8 cellular contexts compared by ENCODE assay signal in genomic region chr1:43969746-43970466, GRCh38.
DNase-seq lines count a peak whose midpoint lies in the region; ATAC-seq, FAIRE-seq and TF ChIP-seq lines count a peak whose summit lies in the region.

TSS of gene DPH2 (plus strand) at chr1:43970010. CDS start at chr1:43970176, 166 bp downstream.

- peak; percentile 38 for FAIRE-seq in colon (lab: Jason Lieb, UNC)

- DNase-seq in Ammon's horn (ENCODE audit: low spot score), result peak; percentile 98
- peak; percentile 82 for DNase-seq in NCI-H524 treated with DMSO at 0.1 percent for 48 hours (lab: John Stamatoyannopoulos, UW)
- DNase-seq in activated CD4-positive, alpha-beta T cell treated with anti-CD3 and anti-CD28 coated beads for 4 hours, result peak; percentile 95 to 96
- peak; percentile 97 for DNase-seq in kidney tubule cell (ENCODE audit: low spot score)
- DNase-seq in stimulated activated CD4-positive, alpha-beta T cell treated with anti-CD3 and anti-CD28 coated beads, Interleukin-1b, Interleukin-23, amount 100 ng/mL, for 4 hours (ENCODE audit: low read depth in 2 of 2), result peak; percentile 91 to 94

- ATAC-seq in HG03439 (IDR thresholded peaks at IDR 0.05; ENCODE audit: unreplicated experiment), result peak; percentile 66

- TF ChIP-seq POLR2A in GM19193 (IDR thresholded peaks at IDR 0.05; ENCODE audit: extremely low read depth, insufficient read depth, insufficient read length), result peak; percentile 60

Comparison
In these comparisons a context has a peak if more than half of its experiments do, and no peak if none do; other contexts are left out.
1. Peak in every context shown above with its lines: DNase-seq and ATAC-seq.